8 cellular contexts compared by ENCODE assay signal in the genomic region with DNA sequence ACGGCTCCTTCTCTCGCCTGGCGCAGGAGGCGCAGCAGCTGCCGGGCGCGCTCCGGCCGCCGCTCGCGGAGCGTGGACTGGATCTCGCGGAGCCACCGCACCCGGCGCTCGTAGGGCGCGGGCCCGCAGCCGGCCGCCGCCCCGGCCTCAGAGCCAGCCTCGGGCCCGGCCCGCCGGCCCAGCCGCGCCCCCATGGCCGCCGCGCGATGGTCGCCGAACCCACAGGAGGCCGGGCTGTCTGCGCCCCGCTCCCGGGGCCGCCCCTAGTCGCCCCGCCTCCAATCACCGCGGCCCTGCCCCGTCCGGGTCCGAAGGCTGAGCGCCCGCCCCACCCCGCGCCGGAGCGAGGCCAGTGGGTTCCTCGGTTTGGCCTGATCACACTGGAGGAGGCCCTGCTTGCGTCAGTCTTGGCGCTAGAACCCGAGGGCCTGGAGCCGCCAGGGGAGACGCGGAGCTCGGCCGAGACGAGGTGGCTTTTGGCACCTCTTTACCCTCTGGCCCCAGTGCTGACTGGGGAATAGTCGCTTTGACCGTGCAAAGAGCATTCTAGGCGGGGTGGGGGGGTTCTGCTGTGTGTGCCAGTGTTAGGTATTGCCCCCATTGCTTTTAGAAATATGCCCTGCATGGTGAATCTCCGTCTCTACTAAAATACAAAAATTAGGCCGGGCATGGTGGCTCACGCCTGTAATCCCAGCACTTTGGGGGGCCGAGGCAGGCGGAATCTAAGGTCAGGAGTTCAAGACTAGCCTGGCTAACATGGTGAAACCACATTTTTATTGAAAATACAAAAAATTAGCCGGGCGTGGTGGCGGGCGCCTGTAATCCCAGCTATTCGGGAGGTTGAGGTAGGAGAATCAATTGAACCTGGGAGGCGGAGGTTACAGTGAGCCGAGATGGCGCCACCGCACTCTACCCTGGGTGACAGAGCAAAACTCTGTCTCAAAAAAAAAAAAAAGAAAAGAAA. TPM values are rescaled to one million over a fixed set of nuclear protein-coding genes. Genes with fewer than 3 reads are reported as not detected.
A peak's percentile ranks its signal among the peaks of the same experiment; 100 is the strongest.
DNase-seq lines count a peak whose midpoint lies in the region; ATAC-seq and TF ChIP-seq lines count a peak whose summit lies in the region.

A gene with protein sequence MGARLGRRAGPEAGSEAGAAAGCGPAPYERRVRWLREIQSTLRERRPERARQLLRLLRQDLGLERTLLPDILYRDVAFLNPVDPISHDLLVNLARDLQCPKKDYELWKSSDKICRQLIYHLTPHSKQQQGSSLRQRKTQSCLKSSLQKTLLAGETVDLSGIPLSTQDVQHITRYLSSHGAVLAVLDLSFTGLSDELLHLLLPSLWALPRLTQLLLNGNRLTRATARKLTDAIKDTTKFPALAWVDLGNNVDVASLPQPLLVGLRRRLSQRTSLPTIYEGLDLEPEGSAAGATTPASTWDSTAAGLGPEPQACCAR (minus strand): TSS at position 228 of the 964 bp plus-strand sequence. CDS start 34 bp downstream, at position 194.

- H3K9ac ChIP-seq in iPS-18a (ENCODE audit: low read length), result peak within 1 kb of the TSS; percentile 72

- no peak for ATAC-seq in CD4-positive, CD25-positive, alpha-beta regulatory T cell (ENCODE audit: low read depth in 2 of 2)

- H3K27ac ChIP-seq in CD4-positive, CD25-positive, alpha-beta regulatory T cell (ENCODE audit: insufficient read depth, low read length, poor library complexity, severe bottlenecking), result no peak within 1 kb of the TSS
- peak within 1 kb of the TSS; percentile 82 to 88 for H3K27ac ChIP-seq in breast epithelium
- H3K27ac ChIP-seq in iPS-18a (ENCODE audit: low read length), result peak within 1 kb of the TSS; percentile 59

- H3K27me3 ChIP-seq in CD4-positive, CD25-positive, alpha-beta regulatory T cell (ENCODE audit: control insufficient read depth, insufficient read depth, low read length), result no peaks in the 10 kb centered on the region
- H3K27me3 ChIP-seq in breast epithelium, result no peaks in the 10 kb centered on the region
- no peaks in the 10 kb centered on the region for H3K27me3 ChIP-seq in iPS-18a (ENCODE audit: control insufficient read depth, insufficient read depth, low read length)

- H3K36me3 ChIP-seq in CD4-positive, CD25-positive, alpha-beta regulatory T cell (ENCODE audit: control insufficient read depth, insufficient read depth, low read length), result no peaks in the 10 kb centered on the region
- H3K36me3 ChIP-seq in breast epithelium (no peaks in the 10 kb centered on the region), iPS-18a (ENCODE audit: control insufficient read depth, low read depth, low read length) (peaks cover under 1% of the 10 kb centered on the region)

- peaks cover 4% of the 10 kb centered on the region for H3K4me1 ChIP-seq in CD4-positive, CD25-positive, alpha-beta regulatory T cell (ENCODE audit: control insufficient read depth, insufficient read depth, low read length, poor library complexity, severe bottlenecking)
- H3K4me1 ChIP-seq in breast epithelium (peaks cover 13 to 44% of the 10 kb centered on the region in 2 donors), iPS-18a (ENCODE audit: control insufficient read depth, low read depth, low read length) (peaks cover 5% of the 10 kb centered on the region)

- no peaks in the 10 kb centered on the region for H3K9me3 ChIP-seq in CD4-positive, CD25-positive, alpha-beta regulatory T cell (ENCODE audit: control insufficient read depth in 2 of 2, low read length in 2 of 2)
- H3K9me3 ChIP-seq in breast epithelium (no peaks in the 10 kb centered on the region), iPS-18a (ENCODE audit: control insufficient read depth, low read depth, low read length) (no peaks in the 10 kb centered on the region)

- in situ Hi-C loops in GM18951 (cut with MboI; ENCODE audit: low sequenced_read_pairs, unreplicated experiment), result no loop called here

- H3K9me3 Mint-ChIP-seq in CD4-positive, CD25-positive, alpha-beta regulatory T cell, result no peaks in the 10 kb centered on the region

- peaks cover 0 to 8% (median under 1%) of the 10 kb centered on the region in 4 donors for H3K4me1 Mint-ChIP-seq in CD4-positive, CD25-positive, alpha-beta regulatory T cell

- H3K4me3 Mint-ChIP-seq in CD4-positive, CD25-positive, alpha-beta regulatory T cell, result peak within 1 kb of the TSS in 3 of 4 donors; percentile 68 to 75 (median 72)

- peak within 1 kb of the TSS in 1 of 3 donors; percentile 59 for H3K27ac Mint-ChIP-seq in CD4-positive, CD25-positive, alpha-beta regulatory T cell

- no peaks in the 10 kb centered on the region for H3K27me3 Mint-ChIP-seq in CD4-positive, CD25-positive, alpha-beta regulatory T cell

- peak; percentile 62 for TF ChIP-seq POLR2A in GM18951 (IDR thresholded peaks at IDR 0.05; ENCODE audit: extremely low read depth, insufficient read depth, insufficient read length)
- TF ChIP-seq POLR2A in breast epithelium (IDR thresholded peaks at IDR 0.05), result no peak

- no peak for TF ChIP-seq CTCF in breast epithelium (IDR thresholded peaks at IDR 0.05)

- intact Hi-C loops in breast epithelium (cut with DNase I; ENCODE audit: low total_unique reads), result no loop called here

- peak in 1 of 3 donors; percentile 27 for DNase-seq in CD4-positive, CD25-positive, alpha-beta regulatory T cell
- peak; percentile 91 for DNase-seq in HK-2 (ENCODE audit: unreplicated experiment)
- DNase-seq in RKO (ENCODE audit: low spot score), result peak; percentile 85
- DNase-seq in breast epithelium (ENCODE audit: low spot score in 2 of 2), result peak; percentile 77 to 81
- peak; percentile 60 for DNase-seq in renal cortical epithelial cell (ENCODE audit: low read depth)
- no peak for DNase-seq in effector CD4-positive, alpha-beta T cell

- no peak within 1 kb of the TSS for H3K4me3 ChIP-seq in CD4-positive, CD25-positive, alpha-beta regulatory T cell (ENCODE audit: low read depth, low read length)
- H3K4me3 ChIP-seq in breast epithelium, result peak within 1 kb of the TSS; percentile 68 to 92 (median 70)
- peak within 1 kb of the TSS; percentile 65 for H3K4me3 ChIP-seq in iPS-18a (ENCODE audit: low read length)

- peaks cover 10% of the 10 kb centered on the region for H3K36me3 Mint-ChIP-seq in CD4-positive, CD25-positive, alpha-beta regulatory T cell

RNA-seq across cellular contexts. Expression of the gene that starts here (rescaled TPM):
- total RNA-seq in CD4-positive, CD25-positive, alpha-beta regulatory T cell, result not detected
- polyA plus RNA-seq in CD4-positive, CD25-positive, alpha-beta regulatory T cell, result under 1 TPM in 1 of 4 donors, not detected in 3; 0.29 TPM
- total RNA-seq in breast epithelium (10 to 100 TPM; 10.7 to 23.1 (median 20.0) TPM), renal cortical epithelial cell (7.8 and 8.2 TPM in 2 replicates)
